Comparison of ENCODE assay signal across 1 cellular context in the genomic region with DNA sequence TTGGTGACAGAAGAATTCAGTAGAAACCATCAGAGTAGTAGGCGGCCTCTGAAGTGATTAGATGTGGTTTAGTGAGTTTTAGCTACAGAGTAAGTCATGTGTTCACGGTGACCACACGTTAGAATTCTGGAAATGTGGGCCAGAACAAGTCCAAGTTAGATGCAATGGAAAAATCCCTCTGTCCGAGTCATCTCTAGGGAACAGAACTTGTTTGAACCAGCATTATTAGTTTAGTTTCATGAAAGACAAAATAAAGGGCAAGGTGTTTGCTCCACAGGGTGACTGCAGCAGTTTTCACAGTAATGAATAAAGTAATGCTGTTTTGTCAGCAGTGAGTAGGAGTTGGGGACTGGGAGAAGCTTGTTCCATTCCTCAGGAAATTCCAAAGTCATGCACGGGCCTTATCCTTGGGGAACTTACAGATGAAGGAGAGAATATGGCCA.
TF ChIP-seq lines count a peak whose summit lies in the region.

No MANE protein-coding gene starts in this region.

TF ChIP-seq in SK-N-SH, 30 proteins besides CTCF, POLR2A, EP300 and RAD21 (continued from another document):
- TF ChIP-seq MXI1 (IDR thresholded peaks at IDR 0.05; ENCODE audit: low read depth, low read length) (no peak), FOSL2 (IDR thresholded peaks at IDR 0.05; ENCODE audit: borderline replicate concordance, low read depth) (no peak), MEF2A (IDR thresholded peaks at IDR 0.05; ENCODE audit: borderline replicate concordance, low read depth) (no peak), USF2 (IDR thresholded peaks at IDR 0.05; ENCODE audit: borderline replicate concordance, low read depth, low read length) (no peak), GATA2 (CRISPR knock-in tag; IDR thresholded peaks at IDR 0.05) (no peak), ELF1 (IDR thresholded peaks at IDR 0.05) (no peak), TEAD4 (IDR thresholded peaks at IDR 0.05; ENCODE audit: borderline replicate concordance, insufficient read depth) (no peak), EZH2phosphoT487 (IDR thresholded peaks at IDR 0.05; ENCODE audit: borderline replicate concordance, low read depth) (no peak), GABPA (IDR thresholded peaks at IDR 0.05; ENCODE audit: low read depth) (no peak), SIN3A (IDR thresholded peaks at IDR 0.05; ENCODE audit: borderline replicate concordance, low read depth, low read length) (no peak), ZBTB33 (IDR thresholded peaks at IDR 0.05; ENCODE audit: borderline replicate concordance, low read depth) (no peak), FOXM1 (IDR thresholded peaks at IDR 0.05; ENCODE audit: low read depth) (no peak), TCF12 (IDR thresholded peaks at IDR 0.05) (no peak), MAX (IDR thresholded peaks at IDR 0.05; ENCODE audit: low read depth) (no peak)
- TF ChIP-seq, protein P1, sequence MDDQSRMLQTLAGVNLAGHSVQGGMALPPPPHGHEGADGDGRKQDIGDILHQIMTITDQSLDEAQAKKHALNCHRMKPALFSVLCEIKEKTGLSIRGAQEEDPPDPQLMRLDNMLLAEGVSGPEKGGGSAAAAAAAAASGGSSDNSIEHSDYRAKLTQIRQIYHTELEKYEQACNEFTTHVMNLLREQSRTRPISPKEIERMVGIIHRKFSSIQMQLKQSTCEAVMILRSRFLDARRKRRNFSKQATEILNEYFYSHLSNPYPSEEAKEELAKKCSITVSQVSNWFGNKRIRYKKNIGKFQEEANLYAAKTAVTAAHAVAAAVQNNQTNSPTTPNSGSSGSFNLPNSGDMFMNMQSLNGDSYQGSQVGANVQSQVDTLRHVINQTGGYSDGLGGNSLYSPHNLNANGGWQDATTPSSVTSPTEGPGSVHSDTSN (IDR thresholded peaks at IDR 0.05), result no peak
